Comparison of ENCODE assay signal across 21 cellular contexts in the genomic region with DNA sequence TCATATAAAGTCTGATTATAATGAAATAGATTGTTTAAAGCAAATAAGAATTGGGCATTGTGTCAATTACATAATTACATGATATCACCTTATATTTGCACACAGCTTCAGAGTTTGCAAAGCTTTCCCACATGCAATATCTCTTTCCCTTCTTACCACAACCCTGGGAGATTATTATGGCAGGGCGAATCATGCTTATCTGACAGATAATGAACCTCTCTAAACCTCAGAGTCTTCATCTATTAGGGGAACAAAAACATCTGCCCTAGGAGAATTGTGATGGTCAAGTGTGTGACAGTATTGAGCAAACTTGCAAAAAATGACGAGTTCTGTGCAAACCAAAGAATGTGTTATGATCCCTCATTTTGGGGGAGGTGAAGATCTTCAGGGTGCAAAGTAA.
"Had no signal": no experiment of that assay in that cellular context is flagged by ENCODE, and none has a peak within 500 bp of the region (broad histone marks: within the 10 kb centered on the region; RNA-seq: fewer than 3 reads in every experiment).

No MANE protein-coding gene starts in this region.

- H3K27me3 Mint-ChIP-seq: activated naive CD4-positive, alpha-beta T cell treated with anti-CD3 and anti-CD28 coated beads, Interleukin-2, amount 10 ng/mL, durations not matched to agents 7 days and 5 days; progenitor cell of endocrine pancreas had no signal

- H3K27ac Mint-ChIP-seq: activated naive CD4-positive, alpha-beta T cell treated with anti-CD3 and anti-CD28 coated beads, Interleukin-2, amount 10 ng/mL, durations not matched to agents 7 days and 5 days; activated T-helper 2 cell treated with anti-CD3 and anti-CD28 coated beads, Interferon-gamma antibody, Interleukin-2, Interleukin-4, amounts not matched to agents 10 μg/mL and 5 μg/mL and 100 μg/mL, durations not matched to agents 14 hours and 24 hours and 36 hours; mesothelial cell of epicardium; progenitor cell of endocrine pancreas had no signal

- H3K27me3 ChIP-seq: colonic mucosa, esophagus squamous epithelium, foreskin keratinocyte, right atrium auricular region, transverse colon had no signal

- H3K4me3 Mint-ChIP-seq: activated naive CD4-positive, alpha-beta T cell treated with anti-CD3 and anti-CD28 coated beads, Interleukin-2, amount 10 ng/mL, durations not matched to agents 7 days and 5 days; mesothelial cell of epicardium; nephron progenitor cell had no signal

- H3K36me3 ChIP-seq: colonic mucosa, right atrium auricular region had no signal

- DNase-seq: activated CD4-positive, CD25-positive, alpha-beta regulatory T cell treated with anti-CD3 and anti-CD28 coated beads, Interleukin-2, amount 50 U/mL, for 72 hours; activated naive CD4-positive, alpha-beta T cell treated with anti-CD3 and anti-CD28 coated beads, Interleukin-2, amount 10 ng/mL, durations not matched to agents 7 days and 5 days; caudate nucleus; colonic mucosa; effector CD4-positive, alpha-beta T cell; esophagus squamous epithelium; foreskin keratinocyte; head of caudate nucleus; left cardiac atrium; lower lobe of right lung; nephron progenitor cell; occipital lobe; stimulated activated CD4-positive, alpha-beta T cell treated with anti-CD3 and anti-CD28 coated beads, Interleukin-4, amount 100 ng/mL, for 24 hours; stimulated activated naive CD4-positive, alpha-beta T cell treated with Interleukin-2 at 50 U/mL for 16 hours; T-helper 9 cell; transverse colon had no signal

- H3K9me3 ChIP-seq: colonic mucosa, esophagus squamous epithelium, lower lobe of right lung, right atrium auricular region, transverse colon had no signal

- H3K4me3 ChIP-seq: colonic mucosa, esophagus squamous epithelium, lower lobe of right lung, right atrium auricular region, skin epidermis, transverse colon had no signal

- H3K4me1 ChIP-seq: colonic mucosa, foreskin keratinocyte, transverse colon had no signal

- H3K9me3 Mint-ChIP-seq: activated naive CD4-positive, alpha-beta T cell treated with anti-CD3 and anti-CD28 coated beads, Interleukin-2, amount 10 ng/mL, durations not matched to agents 7 days and 5 days; activated T-helper 2 cell treated with anti-CD3 and anti-CD28 coated beads, Interferon-gamma antibody, Interleukin-2, Interleukin-4, amounts not matched to agents 10 μg/mL and 5 μg/mL and 100 μg/mL, durations not matched to agents 14 hours and 24 hours and 36 hours; mesothelial cell of epicardium; nephron progenitor cell had no signal

- ATAC-seq: foreskin keratinocyte, left cardiac atrium, lower lobe of right lung had no signal

- H3K27ac ChIP-seq: colonic mucosa, esophagus squamous epithelium, foreskin keratinocyte, lower lobe of right lung, right atrium auricular region, skin epidermis had no signal
